Comparison of ENCODE assay signal across 25 cellular contexts in genomic region chr16:89307421-89307805, GRCh38.
A peak's percentile ranks its signal among the peaks of the same experiment; 100 is the strongest.
DNase-seq lines count a peak whose midpoint lies in the region; ATAC-seq, FAIRE-seq and TF ChIP-seq lines count a peak whose summit lies in the region.
"Had no signal": no experiment of that assay in that cellular context is flagged by ENCODE, and none has a peak within 500 bp of the region (broad histone marks: within the 10 kb centered on the region; RNA-seq: fewer than 3 reads in every experiment).

No MANE protein-coding gene starts in this region.

- peaks cover 29% of the 10 kb centered on the region for H3K79me1 ChIP-seq in neuronal stem cell (ENCODE audit: low read depth, low read length)

- H3K4me1 Mint-ChIP-seq in activated CD8-positive, alpha-beta T cell treated with anti-CD3 and anti-CD28 coated beads for 36 hours (ENCODE audit: low read depth) = peaks cover 46% of the 10 kb centered on the region
- peaks cover 66% of the 10 kb centered on the region for H3K4me1 Mint-ChIP-seq in activated CD8-positive, alpha-beta T cell treated with anti-CD3 and anti-CD28 coated beads, Interleukin-2, amount 10 ng/mL, durations not matched to agents 7 days and 5 days (ENCODE audit: low read depth)
- H3K4me1 Mint-ChIP-seq in GM23338 = peaks cover 13% of the 10 kb centered on the region
- peaks cover 53% of the 10 kb centered on the region for H3K4me1 Mint-ChIP-seq in central memory CD8-positive, alpha-beta T cell

- H2BK15ac ChIP-seq in neuronal stem cell (ENCODE audit: low read length) = no peak overlapping the region

- CTCF ChIA-PET in activated CD8-positive, alpha-beta T cell treated with anti-CD3 and anti-CD28 coated beads for 36 hours (lab: Charles Lee) = interaction anchor here (0.7 to 2.8 kb wide), 4 partner anchors 8 to 23 kb away, joined by 3 to 11 read pairs (median 4); no protein-coding TSS in a partner anchor
- CTCF ChIA-PET in activated CD8-positive, alpha-beta T cell treated with anti-CD3 and anti-CD28 coated beads, Interleukin-2, amount 10 ng/mL, durations not matched to agents 7 days and 5 days (lab: Charles Lee) = interaction anchor here (0.8 to 1.4 kb wide), 3 partner anchors 11 to 89 kb away, joined by 3 read pairs; no protein-coding TSS in a partner anchor

- peaks cover 6% of the 10 kb centered on the region for H3F3A ChIP-seq in GM23338 (replicated peaks; ENCODE audit: low read depth)

- peak overlapping the region; percentile 34 for H3K27ac Mint-ChIP-seq in activated CD8-positive, alpha-beta T cell treated with anti-CD3 and anti-CD28 coated beads for 36 hours
- no peak overlapping the region for H3K27ac Mint-ChIP-seq in activated CD8-positive, alpha-beta T cell treated with anti-CD3 and anti-CD28 coated beads, Interleukin-2, amount 10 ng/mL, durations not matched to agents 7 days and 5 days
- peak overlapping the region; percentile 56; the same call in 1 of the 2 replicates for H3K27ac Mint-ChIP-seq in GM23338
- peak overlapping the region; percentile 80 for H3K27ac Mint-ChIP-seq in central memory CD8-positive, alpha-beta T cell (ENCODE audit: low read depth)

- H3K9ac ChIP-seq in neuronal stem cell (ENCODE audit: low read depth, low read length, poor library complexity) = peak overlapping the region; percentile 18
- H3K9ac ChIP-seq: GM23248 had no signal

- no peak overlapping the region for H2BK120ac ChIP-seq in neuronal stem cell (ENCODE audit: low read depth, low read length)

- no peak overlapping the region for H3K4me3 ChIP-seq in GM23338
- no peak overlapping the region for H3K4me3 ChIP-seq in neuronal stem cell (ENCODE audit: low read length in 2 of 2)
- H3K4me3 ChIP-seq: GM23248, hepatocyte, lung, SJCRH30, tibial nerve had no signal

- no peak overlapping the region for H4K91ac ChIP-seq in neuronal stem cell (ENCODE audit: low read depth, low read length, poor library complexity)

- intact Hi-C loops in activated CD8-positive, alpha-beta T cell treated with anti-CD3 and anti-CD28 coated beads for 36 hours (cut with micrococcal nuclease) = no loop called here

- no peak for FAIRE-seq in D721Med (lab: Jason Lieb, UNC)
- FAIRE-seq: astrocyte, GM19239, small intestine, TTC549 had no signal

- peaks cover 0 to 4% of the 10 kb centered on the region in 2 donors for H3K9me3 ChIP-seq in neuronal stem cell (replicated peaks in 1 of 2; ENCODE audit: control insufficient read depth in 2 of 2, insufficient read depth in 1 of 2, low read depth in 1 of 2, low read length in 2 of 2)
- H3K9me3 ChIP-seq: neutrophil, SJCRH30, tibial nerve had no signal

- no CpG with 5 or more reads among the region's 14 CpGs for WGBS in neuronal stem cell (ENCODE audit: extremely low coverage in 2 of 2, insufficient read length in 2 of 2, insufficient replicate concordance in 1 of 2), 2 donors

- no peaks in the 10 kb centered on the region for H3K27me3 ChIP-seq in GM23338 (ENCODE audit: insufficient read depth)
- no peaks in the 10 kb centered on the region for H3K27me3 ChIP-seq in neuronal stem cell (ENCODE audit: control insufficient read depth in 3 of 3, insufficient read depth in 3 of 3, low read depth in 1 of 3, low read length in 3 of 3)
- H3K27me3 ChIP-seq: hepatocyte, neutrophil, SJCRH30, tibial nerve had no signal

- ATAC-seq in activated CD8-positive, alpha-beta T cell treated with anti-CD3 and anti-CD28 coated beads for 36 hours = no peak
- ATAC-seq in activated CD8-positive, alpha-beta T cell treated with anti-CD3 and anti-CD28 coated beads, Interleukin-2, amount 10 ng/mL, durations not matched to agents 7 days and 5 days = no peak
- ATAC-seq in GM23338 = no peak
- ATAC-seq in central memory CD8-positive, alpha-beta T cell (replicated peaks; ENCODE audit: extremely low read depth, poor library complexity, severe bottlenecking) = no peak
- no peak for ATAC-seq in HG02870 (IDR thresholded peaks at IDR 0.05; ENCODE audit: unreplicated experiment)
- ATAC-seq: T-cell had no signal

- H3K79me2 ChIP-seq in GM23338 (replicated peaks; ENCODE audit: insufficient read depth) = peaks cover 79% of the 10 kb centered on the region

- no peak for TF ChIP-seq CTCF in activated CD8-positive, alpha-beta T cell treated with anti-CD3 and anti-CD28 coated beads for 36 hours (IDR thresholded peaks at IDR 0.05)
- TF ChIP-seq CTCF in GM23338 (conservative IDR thresholded peaks at IDR 0.05; ENCODE audit: low read depth in 2 of 2) (no peak), D721Med (IDR thresholded peaks at IDR 0.05; ENCODE audit: insufficient read depth, missing control alignments) (no peak)

- no peak overlapping the region for H3K4me3 Mint-ChIP-seq in activated CD8-positive, alpha-beta T cell treated with anti-CD3 and anti-CD28 coated beads for 36 hours
- no peak overlapping the region for H3K4me3 Mint-ChIP-seq in activated CD8-positive, alpha-beta T cell treated with anti-CD3 and anti-CD28 coated beads, Interleukin-2, amount 10 ng/mL, durations not matched to agents 7 days and 5 days
- no peak overlapping the region for H3K4me3 Mint-ChIP-seq in GM23338
- H3K4me3 Mint-ChIP-seq in central memory CD8-positive, alpha-beta T cell = no peak overlapping the region

- H2AFZ ChIP-seq in GM23338 (no peak overlapping the region), neuronal stem cell (ENCODE audit: low read length) (no peak overlapping the region)
- H2AFZ ChIP-seq: GM23248, hepatocyte had no signal

- H2BK5ac ChIP-seq in neuronal stem cell (ENCODE audit: low read length) = peak overlapping the region; percentile 15

- DNase-seq in activated CD8-positive, alpha-beta T cell treated with anti-CD3 and anti-CD28 coated beads for 36 hours = no peak
- DNase-seq in activated CD8-positive, alpha-beta T cell treated with anti-CD3 and anti-CD28 coated beads, Interleukin-2, amount 10 ng/mL, durations not matched to agents 7 days and 5 days = no peak
- DNase-seq in GM23338 (ENCODE audit: low spot score) (no peak), neuronal stem cell (ENCODE audit: low spot score) (no peak), D721Med (ENCODE audit: insufficient read length, low spot score) (no peak), NCI-H524 (lab: John Stamatoyannopoulos, UW) (no peak)
- DNase-seq in central memory CD8-positive, alpha-beta T cell (ENCODE audit: low spot score in 2 of 2) = no peak
- DNase-seq: activated CD4-positive, alpha-beta T cell treated with anti-CD3 and anti-CD28 coated beads for 48 hours; activated gamma-delta T cell treated with Interleukin-2 at 50 U/mL for 16 hours; AML-193; GM23248; NCI-H1417 treated with DMSO at 0.1 percent for 48 hours; NCI-H2107; SJCRH30; small intestine; stimulated activated naive CD4-positive, alpha-beta T cell; T-cell had no signal

- H2AK5ac ChIP-seq in neuronal stem cell (ENCODE audit: low read depth, low read length) = no peak overlapping the region

- H3K27ac ChIP-seq in GM23338 (ENCODE audit: low read depth) = no peak overlapping the region
- no peak overlapping the region for H3K27ac ChIP-seq in neuronal stem cell (replicated peaks; ENCODE audit: low read length)
- H3K27ac ChIP-seq: GM23248, hepatocyte, neutrophil, SJCRH30, tibial nerve had no signal

- peaks cover 46% of the 10 kb centered on the region for H4K20me1 ChIP-seq in GM23338 (replicated peaks; ENCODE audit: insufficient read depth)

- H3K4ac ChIP-seq in neuronal stem cell (ENCODE audit: low read length) = no peak overlapping the region

- no peak overlapping the region for H2BK12ac ChIP-seq in neuronal stem cell (ENCODE audit: low read length)

- H3K27me3 Mint-ChIP-seq in activated CD8-positive, alpha-beta T cell treated with anti-CD3 and anti-CD28 coated beads for 36 hours = no peaks in the 10 kb centered on the region
- no peaks in the 10 kb centered on the region for H3K27me3 Mint-ChIP-seq in activated CD8-positive, alpha-beta T cell treated with anti-CD3 and anti-CD28 coated beads, Interleukin-2, amount 10 ng/mL, durations not matched to agents 7 days and 5 days (ENCODE audit: low read depth)
- H3K27me3 Mint-ChIP-seq in GM23338 (ENCODE audit: insufficient read depth, low read depth, poor library complexity) = peaks cover 20% of the 10 kb centered on the region
- no peaks in the 10 kb centered on the region for H3K27me3 Mint-ChIP-seq in central memory CD8-positive, alpha-beta T cell
- H3K27me3 Mint-ChIP-seq: T-cell had no signal

- H3K23ac ChIP-seq in neuronal stem cell (ENCODE audit: low read depth, low read length, poor library complexity) = no peak overlapping the region

- H3K9me3 Mint-ChIP-seq in activated CD8-positive, alpha-beta T cell treated with anti-CD3 and anti-CD28 coated beads for 36 hours = no peaks in the 10 kb centered on the region
- H3K9me3 Mint-ChIP-seq in activated CD8-positive, alpha-beta T cell treated with anti-CD3 and anti-CD28 coated beads, Interleukin-2, amount 10 ng/mL, durations not matched to agents 7 days and 5 days (ENCODE audit: insufficient read depth) = no peaks in the 10 kb centered on the region
- no peaks in the 10 kb centered on the region for H3K9me3 Mint-ChIP-seq in GM23338
- no peaks in the 10 kb centered on the region for H3K9me3 Mint-ChIP-seq in central memory CD8-positive, alpha-beta T cell
- H3K9me3 Mint-ChIP-seq: T-cell had no signal

- POLR2A ChIA-PET in activated CD8-positive, alpha-beta T cell treated with anti-CD3 and anti-CD28 coated beads for 36 hours (lab: Charles Lee) = interaction anchor here (0.7 kb wide), 1 partner anchor 384 kb away, joined by 3 read pairs; no protein-coding TSS in a partner anchor
- POLR2A ChIA-PET in activated CD8-positive, alpha-beta T cell treated with anti-CD3 and anti-CD28 coated beads, Interleukin-2, amount 10 ng/mL, durations not matched to agents 7 days and 5 days (lab: Charles Lee) = interaction anchor here (1.3 kb wide), 1 partner anchor 11 kb away, joined by 4 read pairs; no protein-coding TSS in a partner anchor

- H3K4me2 ChIP-seq in GM23338 (no peak overlapping the region), neuronal stem cell (ENCODE audit: insufficient read depth, low read length, poor library complexity, severe bottlenecking) (no peak overlapping the region)
- H3K4me2 ChIP-seq: hepatocyte had no signal

- H3K36me3 Mint-ChIP-seq in activated CD8-positive, alpha-beta T cell treated with anti-CD3 and anti-CD28 coated beads for 36 hours (ENCODE audit: low read depth) = peaks cover 46% of the 10 kb centered on the region
- peaks cover 75% of the 10 kb centered on the region for H3K36me3 Mint-ChIP-seq in activated CD8-positive, alpha-beta T cell treated with anti-CD3 and anti-CD28 coated beads, Interleukin-2, amount 10 ng/mL, durations not matched to agents 7 days and 5 days (ENCODE audit: low read depth)
- H3K36me3 Mint-ChIP-seq in GM23338 (ENCODE audit: low read depth) = peaks cover 54% of the 10 kb centered on the region
- H3K36me3 Mint-ChIP-seq in central memory CD8-positive, alpha-beta T cell (ENCODE audit: insufficient read depth) = peaks cover 19% of the 10 kb centered on the region

- no peak overlapping the region for H4K8ac ChIP-seq in neuronal stem cell (ENCODE audit: low read depth, low read length)

- no peak overlapping the region for H3K18ac ChIP-seq in neuronal stem cell (ENCODE audit: low read length)

- H3K4me1 ChIP-seq in GM23338 (ENCODE audit: insufficient read depth) = no peaks in the 10 kb centered on the region
- H3K4me1 ChIP-seq in neuronal stem cell (ENCODE audit: control insufficient read depth in 2 of 2, insufficient read depth in 1 of 2, low read depth in 1 of 2, low read length in 2 of 2) = peaks cover 0 to 3% of the 10 kb centered on the region in 2 donors
- H3K4me1 ChIP-seq: SJCRH30 had no signal

- H3K14ac ChIP-seq in neuronal stem cell (ENCODE audit: low read length) = no peak overlapping the region

- H3K9me2 ChIP-seq in GM23338 (ENCODE audit: insufficient read depth) = no peaks in the 10 kb centered on the region

- H3K36me3 ChIP-seq in GM23338 (ENCODE audit: insufficient read depth) (no peaks in the 10 kb centered on the region; the same call in 1 of the 2 replicates), neuronal stem cell (replicated peaks in 1 of 2; ENCODE audit: control insufficient read depth in 2 of 2, insufficient read depth in 2 of 2, low read length in 2 of 2) (peaks cover 27 to 77% of the 10 kb centered on the region in 2 donors)
